ENCODE assay signal across 16 cellular contexts in the genomic region with DNA sequence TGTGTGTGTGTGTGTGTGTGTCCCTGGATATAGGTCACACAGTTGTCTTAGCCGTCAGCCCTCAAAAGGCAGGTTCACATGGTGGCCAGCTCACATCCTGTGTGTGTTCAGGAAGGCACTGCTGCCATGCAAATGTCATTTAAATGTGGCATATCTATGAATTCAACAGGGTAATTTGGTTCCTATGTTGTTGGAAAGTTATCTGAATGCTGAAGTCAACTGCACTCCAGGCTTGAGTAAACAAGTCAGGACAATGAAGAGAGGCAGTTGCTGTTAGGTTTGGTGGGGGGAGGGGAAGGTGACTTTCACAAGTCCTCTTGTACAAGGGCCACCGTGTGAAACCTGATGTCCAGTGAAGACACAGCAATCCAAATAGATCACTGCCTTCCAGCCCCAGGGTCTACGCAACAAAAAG.
A peak's percentile ranks its signal among the peaks of the same experiment; 100 is the strongest.
DNase-seq lines count a peak whose midpoint lies in the region; ATAC-seq and TF ChIP-seq lines count a peak whose summit lies in the region.
"Had no signal": no experiment of that assay in that cellular context is flagged by ENCODE, and none has a peak within 500 bp of the region (broad histone marks: within the 10 kb centered on the region; RNA-seq: fewer than 3 reads in every experiment).

No MANE protein-coding gene starts in this region.

- CTCF ChIA-PET in activated CD4-positive, alpha-beta memory T cell treated with anti-CD3 and anti-CD28 coated beads, Interleukin-2, amount 10 ng/mL, durations not matched to agents 7 days and 5 days (lab: Charles Lee) = interaction anchor here (1.2 kb wide), 2 partner anchors 43 to 102 kb away, joined by 4 read pairs; no protein-coding TSS in a partner anchor
- CTCF ChIA-PET in activated CD4-positive, alpha-beta memory T cell treated with anti-CD3 and anti-CD28 coated beads for 36 hours (lab: Charles Lee) = no interaction called here

- peak in 1 of 2 donors; percentile 41 for ATAC-seq in lower lobe of right lung
- ATAC-seq: body of pancreas, Panc1, sciatic nerve had no signal

- H3K4me1 Mint-ChIP-seq in activated CD4-positive, alpha-beta memory T cell treated with anti-CD3 and anti-CD28 coated beads, Interleukin-2, amount 10 ng/mL, durations not matched to agents 7 days and 5 days = peaks cover 9% of the 10 kb centered on the region
- no peaks in the 10 kb centered on the region for H3K4me1 Mint-ChIP-seq in activated CD4-positive, alpha-beta memory T cell treated with anti-CD3 and anti-CD28 coated beads for 36 hours (ENCODE audit: low read depth)
- peaks cover 29% of the 10 kb centered on the region for H3K4me1 Mint-ChIP-seq in CD14-positive monocyte
- no peaks in the 10 kb centered on the region for H3K4me1 Mint-ChIP-seq in HFFc6 (ENCODE audit: low read depth)

- H3K4me3 Mint-ChIP-seq in activated CD4-positive, alpha-beta memory T cell treated with anti-CD3 and anti-CD28 coated beads, Interleukin-2, amount 10 ng/mL, durations not matched to agents 7 days and 5 days = no peak overlapping the region
- H3K4me3 Mint-ChIP-seq in activated CD4-positive, alpha-beta memory T cell treated with anti-CD3 and anti-CD28 coated beads for 36 hours = no peak overlapping the region
- H3K4me3 Mint-ChIP-seq in CD14-positive monocyte (no peak overlapping the region), HFFc6 (no peak overlapping the region)

- H3K9ac ChIP-seq in subcutaneous abdominal adipose tissue (ENCODE audit: low read length in 5 of 5) = no peak overlapping the region

- POLR2A ChIA-PET in activated CD4-positive, alpha-beta memory T cell treated with anti-CD3 and anti-CD28 coated beads, Interleukin-2, amount 10 ng/mL, durations not matched to agents 7 days and 5 days (lab: Charles Lee) = no interaction called here
- POLR2A ChIA-PET in activated CD4-positive, alpha-beta memory T cell treated with anti-CD3 and anti-CD28 coated beads for 36 hours (lab: Charles Lee) = no interaction called here

- H3K27me3 ChIP-seq in lower lobe of right lung (ENCODE audit: low read depth) (no peaks in the 10 kb centered on the region), subcutaneous abdominal adipose tissue (ENCODE audit: control insufficient read depth in 5 of 5, insufficient read depth in 4 of 5, low read length in 5 of 5) (no peaks in the 10 kb centered on the region)
- H3K27me3 ChIP-seq: body of pancreas, transverse colon had no signal

- peak; percentile 25 for DNase-seq in activated CD4-positive, alpha-beta memory T cell treated with anti-CD3 and anti-CD28 coated beads, Interleukin-2, amount 10 ng/mL, durations not matched to agents 7 days and 5 days
- DNase-seq in activated CD4-positive, alpha-beta memory T cell treated with anti-CD3 and anti-CD28 coated beads for 36 hours = no peak
- DNase-seq in dermis blood vessel endothelial cell (peak; percentile 58), lower lobe of right lung (no peak), CD14-positive monocyte (ENCODE audit: low spot score) (no peak), HFFc6 (no peak), SKM-1 (lab: John Stamatoyannopoulos, UW; ENCODE audit: unreplicated experiment) (no peak)
- DNase-seq: body of pancreas; hippocampal formation; islet precursor cell; NCI-H2171 treated with DMSO at 0.1 percent for 48 hours; stimulated activated naive CD4-positive, alpha-beta T cell; transverse colon had no signal

- no peaks in the 10 kb centered on the region for H3K9me3 Mint-ChIP-seq in activated CD4-positive, alpha-beta memory T cell treated with anti-CD3 and anti-CD28 coated beads, Interleukin-2, amount 10 ng/mL, durations not matched to agents 7 days and 5 days
- H3K9me3 Mint-ChIP-seq in activated CD4-positive, alpha-beta memory T cell treated with anti-CD3 and anti-CD28 coated beads for 36 hours = no peaks in the 10 kb centered on the region
- H3K9me3 Mint-ChIP-seq in CD14-positive monocyte = peaks cover 0 to 1% (median 0%) of the 10 kb centered on the region in 7 donors
- peaks cover 38% of the 10 kb centered on the region for H3K9me3 Mint-ChIP-seq in HFFc6

- TF ChIP-seq CTCF in lower lobe of right lung (IDR thresholded peaks at IDR 0.05) = no peak
- TF ChIP-seq CTCF in CD14-positive monocyte (IDR thresholded peaks at IDR 0.05) = no peak
- TF ChIP-seq CTCF in HFFc6 (IDR thresholded peaks at IDR 0.05) = no peak

- intact Hi-C loops in activated CD4-positive, alpha-beta memory T cell treated with anti-CD3 and anti-CD28 coated beads for 36 hours (cut with micrococcal nuclease) = no loop called here
- intact Hi-C loops in lower lobe of right lung (cut with DNase I) = no loop called here
- intact Hi-C loops in CD14-positive monocyte (cut with micrococcal nuclease) = no loop called here

- H3K4me1 ChIP-seq in lower lobe of right lung = peaks cover 13% of the 10 kb centered on the region
- peaks cover 0 to 15% (median 0%) of the 10 kb centered on the region in 5 donors for H3K4me1 ChIP-seq in subcutaneous abdominal adipose tissue (ENCODE audit: control insufficient read depth in 5 of 5, insufficient read depth in 5 of 5, low read length in 5 of 5)
- H3K4me1 ChIP-seq: body of pancreas, transverse colon had no signal

- H3K27me3 Mint-ChIP-seq in activated CD4-positive, alpha-beta memory T cell treated with anti-CD3 and anti-CD28 coated beads, Interleukin-2, amount 10 ng/mL, durations not matched to agents 7 days and 5 days = peaks cover 11% of the 10 kb centered on the region
- peaks cover 12% of the 10 kb centered on the region for H3K27me3 Mint-ChIP-seq in activated CD4-positive, alpha-beta memory T cell treated with anti-CD3 and anti-CD28 coated beads for 36 hours
- H3K27me3 Mint-ChIP-seq in CD14-positive monocyte (ENCODE audit: low read depth in 3 of 3) (peaks cover 0 to 2% (median 1%) of the 10 kb centered on the region in 3 donors), HFFc6 (ENCODE audit: insufficient read depth) (no peaks in the 10 kb centered on the region; the same call in 1 of the 2 replicates)

- H3K36me3 ChIP-seq in lower lobe of right lung (no peaks in the 10 kb centered on the region), subcutaneous abdominal adipose tissue (ENCODE audit: control insufficient read depth in 5 of 5, insufficient read depth in 5 of 5, low read length in 5 of 5) (no peaks in the 10 kb centered on the region)
- H3K36me3 ChIP-seq: transverse colon had no signal

- H3K36me3 Mint-ChIP-seq in activated CD4-positive, alpha-beta memory T cell treated with anti-CD3 and anti-CD28 coated beads, Interleukin-2, amount 10 ng/mL, durations not matched to agents 7 days and 5 days (ENCODE audit: low read depth) = no peaks in the 10 kb centered on the region
- no peaks in the 10 kb centered on the region for H3K36me3 Mint-ChIP-seq in activated CD4-positive, alpha-beta memory T cell treated with anti-CD3 and anti-CD28 coated beads for 36 hours
- H3K36me3 Mint-ChIP-seq in CD14-positive monocyte (peaks cover 34 to 46% of the 10 kb centered on the region in 2 donors), HFFc6 (ENCODE audit: low read depth) (peaks cover 10% of the 10 kb centered on the region; the same call in 1 of the 2 replicates)

- H3K4me3 ChIP-seq in lower lobe of right lung = no peak overlapping the region
- H3K4me3 ChIP-seq in subcutaneous abdominal adipose tissue (ENCODE audit: low read depth in 1 of 5, low read length in 5 of 5) = no peak overlapping the region
- H3K4me3 ChIP-seq: body of pancreas, transverse colon had no signal

- H3K27ac ChIP-seq in lower lobe of right lung (peak overlapping the region; percentile 56), subcutaneous abdominal adipose tissue (ENCODE audit: low read depth, low read length) (peak overlapping the region; percentile 5)
- H3K27ac ChIP-seq: body of pancreas had no signal

- H3K27ac Mint-ChIP-seq in activated CD4-positive, alpha-beta memory T cell treated with anti-CD3 and anti-CD28 coated beads, Interleukin-2, amount 10 ng/mL, durations not matched to agents 7 days and 5 days = no peak overlapping the region
- no peak overlapping the region for H3K27ac Mint-ChIP-seq in activated CD4-positive, alpha-beta memory T cell treated with anti-CD3 and anti-CD28 coated beads for 36 hours
- H3K27ac Mint-ChIP-seq in CD14-positive monocyte = peak overlapping the region in 1 of 7 donors; percentile 68
- no peak overlapping the region for H3K27ac Mint-ChIP-seq in HFFc6

- H3K9me3 ChIP-seq in lower lobe of right lung (no peaks in the 10 kb centered on the region), subcutaneous abdominal adipose tissue (ENCODE audit: control insufficient read depth in 5 of 5, low read length in 5 of 5) (no peaks in the 10 kb centered on the region)
- H3K9me3 ChIP-seq: body of pancreas, transverse colon had no signal

Comparison
In these comparisons a context has a peak if more than half of its experiments do, and no peak if none do; other contexts are left out.
1. DNase-seq: peak in activated CD4-positive, alpha-beta memory T cell treated with anti-CD3 and anti-CD28 coated beads, Interleukin-2, amount 10 ng/mL, durations not matched to agents 7 days and 5 days (single experiment) and dermis blood vessel endothelial cell (single experiment); none in activated CD4-positive, alpha-beta memory T cell treated with anti-CD3 and anti-CD28 coated beads for 36 hours (single experiment), lower lobe of right lung (single experiment), CD14-positive monocyte (single experiment), HFFc6 (single experiment) and SKM-1 (single experiment).